Comparison of ENCODE assay signal across 8 cellular contexts in the genomic region with DNA sequence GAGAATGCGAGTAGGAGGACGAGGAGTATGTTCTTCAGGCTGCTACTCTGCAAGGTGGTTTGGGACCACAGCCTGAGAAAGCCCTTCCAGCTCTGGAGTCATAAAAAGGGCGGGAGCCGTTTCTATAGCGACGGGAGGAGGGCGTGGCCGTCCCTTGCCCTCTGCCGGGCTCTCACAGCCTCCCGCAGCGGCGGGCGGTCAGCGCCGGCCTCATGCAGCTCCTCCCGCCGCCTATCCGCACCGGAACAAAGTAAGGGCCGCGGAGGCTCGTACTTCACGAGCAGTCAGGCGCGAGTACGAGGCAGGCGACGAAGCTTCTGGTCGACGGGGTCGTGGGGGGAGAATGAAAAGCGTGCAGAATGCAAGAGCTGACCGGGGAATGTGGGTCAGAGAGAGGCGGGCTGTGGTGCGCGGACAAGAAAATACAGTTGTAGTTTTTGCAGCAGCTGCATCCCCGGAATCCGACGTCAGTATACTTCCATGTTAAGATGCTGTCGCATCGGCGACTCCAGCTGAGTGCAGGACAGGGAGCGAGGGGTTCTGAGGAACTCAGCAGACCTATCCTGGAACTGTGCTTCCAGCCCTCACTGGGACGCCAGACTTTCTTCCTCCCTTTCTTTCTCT. TPM values are rescaled to one million over a fixed set of nuclear protein-coding genes. Genes with fewer than 3 reads are reported as not detected.
DNase-seq lines count a peak whose midpoint lies in the region; ATAC-seq and TF ChIP-seq lines count a peak whose summit lies in the region.

Gene DYRK4, plus strand, starts transcription at position 175 of the 624 bp plus-strand sequence. Its CDS starts 38 bp downstream, at position 213.

- H4K91ac ChIP-seq in IMR-90 (ENCODE audit: insufficient read depth, low read depth, low read length) (no peak within 1 kb of the TSS), neuronal stem cell (ENCODE audit: low read depth, low read length, poor library complexity) (no peak within 1 kb of the TSS)

- ATAC-seq in IMR-90 (ENCODE audit: low read depth): peak; percentile 99
- no peak for ATAC-seq in activated naive CD8-positive, alpha-beta T cell treated with anti-CD3 and anti-CD28 coated beads, Interleukin-2, amount 10 ng/mL, durations not matched to agents 7 days and 5 days (ENCODE audit: low read depth)
- ATAC-seq in HG03095 (IDR thresholded peaks at IDR 0.05; ENCODE audit: unreplicated experiment): no peak

- peaks cover 23% of the 10 kb centered on the region for H3K4me1 Mint-ChIP-seq in activated naive CD8-positive, alpha-beta T cell treated with anti-CD3 and anti-CD28 coated beads, Interleukin-2, amount 10 ng/mL, durations not matched to agents 7 days and 5 days

- BruUV-seq in IMR-90 (replicated peaks; lab: Mats Ljungman, UMichigan): no TSS peak

- no peak within 1 kb of the TSS for H3K56ac ChIP-seq in IMR-90 (ENCODE audit: extremely low read depth, insufficient read depth, low read length)

- in situ Hi-C loops in IMR-90 (cut with MboI; ENCODE audit: low sequenced_read_pairs): no loop called here

- H3K14ac ChIP-seq in IMR-90 (replicated peaks; ENCODE audit: low read depth, low read length) (no peak within 1 kb of the TSS), neuronal stem cell (ENCODE audit: low read length) (peak within 1 kb of the TSS; percentile 49)

- H3K9me3 ChIP-seq in IMR-90 (ENCODE audit: control insufficient read depth, insufficient read depth, low read length): no peaks in the 10 kb centered on the region
- H3K9me3 ChIP-seq in cardiac muscle cell (ENCODE audit: low read depth): no peaks in the 10 kb centered on the region
- H3K9me3 ChIP-seq in neuronal stem cell (replicated peaks in 1 of 2; ENCODE audit: control insufficient read depth in 2 of 2, insufficient read depth in 1 of 2, low read depth in 1 of 2, low read length in 2 of 2): peaks cover 0 to 8% of the 10 kb centered on the region in 2 donors

- no peaks in the 10 kb centered on the region for H3K9me3 Mint-ChIP-seq in activated naive CD8-positive, alpha-beta T cell treated with anti-CD3 and anti-CD28 coated beads, Interleukin-2, amount 10 ng/mL, durations not matched to agents 7 days and 5 days

- no peak for TF ChIP-seq RAD21 in IMR-90 (IDR thresholded peaks at IDR 0.05; ENCODE audit: low read length)

- 0 out of 2 replicates have a peak within 1 kb of the TSS, but pooled peaks have one; percentile 16 for H3K9ac ChIP-seq in IMR-90 (ENCODE audit: low read depth, low read length)
- peak within 1 kb of the TSS; percentile 14 for H3K9ac ChIP-seq in neuronal stem cell (ENCODE audit: low read depth, low read length, poor library complexity)

- H3K18ac ChIP-seq in IMR-90 (ENCODE audit: low read depth, low read length) (no peak within 1 kb of the TSS), neuronal stem cell (ENCODE audit: low read length) (peak within 1 kb of the TSS; percentile 87)

- H2AK5ac ChIP-seq in IMR-90 (ENCODE audit: low read depth, low read length) (no peak within 1 kb of the TSS), neuronal stem cell (ENCODE audit: low read depth, low read length) (no peak within 1 kb of the TSS)

- H3K4me3 ChIP-seq in IMR-90 (ENCODE audit: insufficient read depth, low read depth, low read length) (peak within 1 kb of the TSS; percentile 41), cardiac muscle cell (peak within 1 kb of the TSS; percentile 5), neuronal stem cell (ENCODE audit: low read length in 2 of 2) (peak within 1 kb of the TSS in 1 of 2 donors; percentile 31)

- 0 out of 2 replicates have a peak, but pooled peaks cover under 1% of the 10 kb centered on the region for H3K36me3 ChIP-seq in IMR-90 (ENCODE audit: control insufficient read depth, insufficient read depth, low read length)
- no peaks in the 10 kb centered on the region for H3K36me3 ChIP-seq in cardiac muscle cell
- H3K36me3 ChIP-seq in neuronal stem cell (replicated peaks in 1 of 2; ENCODE audit: control insufficient read depth in 2 of 2, insufficient read depth in 2 of 2, low read length in 2 of 2): peaks cover 4 to 46% of the 10 kb centered on the region in 2 donors

- DNase-seq in CD1c-positive myeloid dendritic cell (ENCODE audit: extremely low spot score): peak; percentile 75
- peak; percentile 60 for DNase-seq in IMR-90
- no peak for DNase-seq in activated naive CD8-positive, alpha-beta T cell treated with anti-CD3 and anti-CD28 coated beads, Interleukin-2, amount 10 ng/mL, durations not matched to agents 7 days and 5 days
- peak; percentile 89 to 95 for DNase-seq in cardiac muscle cell (ENCODE audit: low read depth in 1 of 2, low spot score in 1 of 2)
- DNase-seq in neuronal stem cell (ENCODE audit: low spot score): peak; percentile 89
- no peak for DNase-seq in activated gamma-delta T cell treated with Interleukin-2 at 50 U/mL for 16 hours
- DNase-seq in activated CD4-positive, CD25-positive, alpha-beta regulatory T cell (lab: John Stamatoyannopoulos, UW): no peak

- H4K8ac ChIP-seq in IMR-90 (ENCODE audit: low read depth in 2 of 2, low read length in 2 of 2) (peak within 1 kb of the TSS in 1 of 2 experiments; percentile 50; a peak in 1 of 4 replicates), neuronal stem cell (ENCODE audit: low read depth, low read length) (peak within 1 kb of the TSS; percentile 75)

- H4K20me1 ChIP-seq in IMR-90 (ENCODE audit: insufficient read depth, low read length): no peaks in the 10 kb centered on the region

- intact Hi-C loops in IMR-90 (cut with micrococcal nuclease): loop anchor here (2.0 kb wide), 1 partner anchor 43 kb away; no protein-coding TSS in a partner anchor

- no peak within 1 kb of the TSS for H3K27ac Mint-ChIP-seq in activated naive CD8-positive, alpha-beta T cell treated with anti-CD3 and anti-CD28 coated beads, Interleukin-2, amount 10 ng/mL, durations not matched to agents 7 days and 5 days

- CTCF ChIA-PET in IMR-90 (lab: Yijun Ruan, JAX): no interaction called here

- H3K27me3 Mint-ChIP-seq in activated naive CD8-positive, alpha-beta T cell treated with anti-CD3 and anti-CD28 coated beads, Interleukin-2, amount 10 ng/mL, durations not matched to agents 7 days and 5 days: peaks cover 14% of the 10 kb centered on the region

- H3K9me1 ChIP-seq in IMR-90 (ENCODE audit: insufficient read depth, low read length): no peaks in the 10 kb centered on the region

- peak within 1 kb of the TSS; percentile 51 for H2BK12ac ChIP-seq in neuronal stem cell (ENCODE audit: low read length)

- WGBS in IMR-90 (ENCODE audit: extremely low coverage in 2 of 2, insufficient read length in 1 of 2), 2 experiments: 14% methylated on average over 34 of the region's 44 CpGs; no CpG with 5 or more reads in 1 of the 2 experiments
- WGBS in neuronal stem cell (ENCODE audit: extremely low coverage in 2 of 2, insufficient read length in 2 of 2, insufficient replicate concordance in 1 of 2), 2 donors: no CpG with 5 or more reads among the region's 44 CpGs

- no peak within 1 kb of the TSS for H3K23ac ChIP-seq in IMR-90 (ENCODE audit: low read depth, low read length)
- no peak within 1 kb of the TSS for H3K23ac ChIP-seq in neuronal stem cell (ENCODE audit: low read depth, low read length, poor library complexity)

- POLR2A ChIA-PET in IMR-90 (lab: Charles Lee; ENCODE audit: unreplicated experiment): no interaction called here
- POLR2A ChIA-PET in activated naive CD8-positive, alpha-beta T cell treated with anti-CD3 and anti-CD28 coated beads, Interleukin-2, amount 10 ng/mL, durations not matched to agents 7 days and 5 days (lab: Charles Lee): no interaction called here

- no peak within 1 kb of the TSS for H2BK5ac ChIP-seq in IMR-90 (ENCODE audit: low read depth, low read length, poor library complexity, severe bottlenecking)
- H2BK5ac ChIP-seq in neuronal stem cell (ENCODE audit: low read length): no peak within 1 kb of the TSS

- H3K4me2 ChIP-seq in IMR-90 (ENCODE audit: low read depth, low read length): peak within 1 kb of the TSS; percentile 26
- peak within 1 kb of the TSS; percentile 41 for H3K4me2 ChIP-seq in neuronal stem cell (ENCODE audit: insufficient read depth, low read length, poor library complexity, severe bottlenecking)

- no peak within 1 kb of the TSS for H2BK15ac ChIP-seq in IMR-90 (ENCODE audit: low read depth, low read length)
- H2BK15ac ChIP-seq in neuronal stem cell (ENCODE audit: low read length): peak within 1 kb of the TSS; percentile 60

- TF ChIP-seq CTCF in IMR-90 (conservative IDR thresholded peaks at IDR 0.05; ENCODE audit: low read depth, low read length) (no peak), cardiac muscle cell (IDR thresholded peaks at IDR 0.05; ENCODE audit: low read depth, low read length) (no peak)

- H3K4me1 ChIP-seq in IMR-90 (ENCODE audit: control insufficient read depth, insufficient read depth, low read length): no peaks in the 10 kb centered on the region
- no peaks in the 10 kb centered on the region for H3K4me1 ChIP-seq in cardiac muscle cell (ENCODE audit: low read depth)
- H3K4me1 ChIP-seq in neuronal stem cell (ENCODE audit: control insufficient read depth in 2 of 2, insufficient read depth in 1 of 2, low read depth in 1 of 2, low read length in 2 of 2): peaks cover 6 to 10% of the 10 kb centered on the region in 2 donors

- H3K27me3 ChIP-seq in IMR-90 (ENCODE audit: control insufficient read depth, insufficient read depth, low read length) (no peaks in the 10 kb centered on the region), cardiac muscle cell (peaks cover 8% of the 10 kb centered on the region), neuronal stem cell (ENCODE audit: control insufficient read depth in 3 of 3, insufficient read depth in 3 of 3, low read depth in 1 of 3, low read length in 3 of 3) (peaks cover 0 to 2% (median 0%) of the 10 kb centered on the region in 3 experiments)

- H3K4ac ChIP-seq in IMR-90 (ENCODE audit: low read depth, low read length): no peak within 1 kb of the TSS
- H3K4ac ChIP-seq in neuronal stem cell (ENCODE audit: low read length): no peak within 1 kb of the TSS

- peak within 1 kb of the TSS; percentile 83 for H2AK9ac ChIP-seq in IMR-90 (replicated peaks; ENCODE audit: low read depth, low read length, poor library complexity)

- H3K4me3 Mint-ChIP-seq in activated naive CD8-positive, alpha-beta T cell treated with anti-CD3 and anti-CD28 coated beads, Interleukin-2, amount 10 ng/mL, durations not matched to agents 7 days and 5 days: peak within 1 kb of the TSS; percentile 16

- no peak within 1 kb of the TSS for H4K5ac ChIP-seq in IMR-90 (ENCODE audit: low read depth, low read length)

- no peaks in the 10 kb centered on the region for H3K79me1 ChIP-seq in IMR-90 (ENCODE audit: low read depth in 1 of 2, low read length in 2 of 2)
- H3K79me1 ChIP-seq in neuronal stem cell (ENCODE audit: low read depth, low read length): no peaks in the 10 kb centered on the region

- H2BK20ac ChIP-seq in IMR-90 (ENCODE audit: low read depth, low read length): no peak within 1 kb of the TSS

- H2AFZ ChIP-seq in IMR-90 (replicated peaks; ENCODE audit: low read length, poor library complexity): peak within 1 kb of the TSS; percentile 95
- peak within 1 kb of the TSS; percentile 82 for H2AFZ ChIP-seq in neuronal stem cell (ENCODE audit: low read length)

- H2BK120ac ChIP-seq in IMR-90 (ENCODE audit: low read depth, low read length) (no peak within 1 kb of the TSS), neuronal stem cell (ENCODE audit: low read depth, low read length) (peak within 1 kb of the TSS; percentile 10)

- no peak for TF ChIP-seq POLR2A in IMR-90 (IDR thresholded peaks at IDR 0.05; ENCODE audit: low read depth, low read length)

- H3K27ac ChIP-seq in IMR-90 (ENCODE audit: insufficient read depth, low read length) (no peak within 1 kb of the TSS), cardiac muscle cell (no peak within 1 kb of the TSS), neuronal stem cell (replicated peaks; ENCODE audit: low read length) (peak within 1 kb of the TSS; percentile 63)

- peaks cover 17% of the 10 kb centered on the region for H3K36me3 Mint-ChIP-seq in activated naive CD8-positive, alpha-beta T cell treated with anti-CD3 and anti-CD28 coated beads, Interleukin-2, amount 10 ng/mL, durations not matched to agents 7 days and 5 days

- dilution Hi-C loops in IMR-90 (cut with HindIII; ENCODE audit: low sequenced_read_pairs, unreplicated experiment): no loop called here

RNA-seq across cellular contexts. Expression of gene DYRK4, which starts in this region (rescaled TPM):
- 40.5 and 44.6 TPM in 2 replicates for total RNA-seq in IMR-90 (2012; rRNA removed)
- 63.1 and 71.6 TPM in 2 replicates for polyA plus RNA-seq in IMR-90 (2012; rRNA removed)
- polyA plus RNA-seq in IMR-90 (2012; cell fraction: cytosol; rRNA removed): 24.1 and 29.6 TPM in 2 replicates
- polyA plus RNA-seq in IMR-90 (2012; cell fraction: nucleus; rRNA removed; ENCODE audit: low replicate concordance): 23.1 and 67.9 TPM in 2 replicates
- total RNA-seq in activated naive CD8-positive, alpha-beta T cell treated with anti-CD3 and anti-CD28 coated beads, Interleukin-2, amount 10 ng/mL, durations not matched to agents 7 days and 5 days: 10 to 100 TPM; 25.6 to 30.9 TPM
- total RNA-seq in cardiac muscle cell: 65.1 and 108 TPM in 2 replicates
- 86.9 and 90.4 TPM in 2 replicates for polyA plus RNA-seq in cardiac muscle cell
- 28.3 TPM for polyA plus RNA-seq in neuronal stem cell (2013, experiment 1 of 2)
- polyA plus RNA-seq in neuronal stem cell (2013, experiment 2 of 2): 24.1 TPM

Comparison
In these comparisons a context has a peak if more than half of its experiments do, and no peak if none do; other contexts are left out.
1. DNase-seq: peak in CD1c-positive myeloid dendritic cell (single experiment), IMR-90 (single experiment), cardiac muscle cell (2 of 2) and neuronal stem cell (single experiment); none in activated naive CD8-positive, alpha-beta T cell treated with anti-CD3 and anti-CD28 coated beads, Interleukin-2, amount 10 ng/mL, durations not matched to agents 7 days and 5 days (single experiment), activated gamma-delta T cell treated with Interleukin-2 at 50 U/mL for 16 hours (single experiment) and activated CD4-positive, CD25-positive, alpha-beta regulatory T cell (0 of 4).